1 cellular context compared by ENCODE assay signal in genomic region chr4:85489273-85489672, GRCh38.
TF ChIP-seq lines count a peak whose summit lies in the region.

No MANE protein-coding gene starts in this region.

TF ChIP-seq in IMR-90, 13 proteins besides CTCF, POLR2A, EP300 and RAD21:
- TF ChIP-seq CHD1 (IDR thresholded peaks at IDR 0.05; ENCODE audit: low read depth, low read length) (no peak), RCOR1 (IDR thresholded peaks at IDR 0.05; ENCODE audit: insufficient replicate concordance, low read length) (no peak), SMC3 (IDR thresholded peaks at IDR 0.05; ENCODE audit: low read depth, low read length) (no peak), CEBPB (IDR thresholded peaks at IDR 0.05; ENCODE audit: low read depth, low read length) (no peak), MXI1 (IDR thresholded peaks at IDR 0.05; ENCODE audit: borderline replicate concordance, low read depth, low read length) (no peak), BHLHE40 (IDR thresholded peaks at IDR 0.05; ENCODE audit: low read depth, low read length) (no peak), RFX5 (IDR thresholded peaks at IDR 0.05; ENCODE audit: low read depth, low read length) (no peak), NFE2L2 (IDR thresholded peaks at IDR 0.05; ENCODE audit: low read depth, low read length) (no peak), FOS (IDR thresholded peaks at IDR 0.05; ENCODE audit: low read depth, low read length) (no peak), MAZ (IDR thresholded peaks at IDR 0.05; ENCODE audit: borderline replicate concordance, low read depth, low read length) (no peak), MAFK (IDR thresholded peaks at IDR 0.05; ENCODE audit: low read depth, low read length) (no peak)
- TF ChIP-seq, protein P1, sequence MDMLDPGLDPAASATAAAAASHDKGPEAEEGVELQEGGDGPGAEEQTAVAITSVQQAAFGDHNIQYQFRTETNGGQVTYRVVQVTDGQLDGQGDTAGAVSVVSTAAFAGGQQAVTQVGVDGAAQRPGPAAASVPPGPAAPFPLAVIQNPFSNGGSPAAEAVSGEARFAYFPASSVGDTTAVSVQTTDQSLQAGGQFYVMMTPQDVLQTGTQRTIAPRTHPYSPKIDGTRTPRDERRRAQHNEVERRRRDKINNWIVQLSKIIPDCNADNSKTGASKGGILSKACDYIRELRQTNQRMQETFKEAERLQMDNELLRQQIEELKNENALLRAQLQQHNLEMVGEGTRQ (IDR thresholded peaks at IDR 0.05; ENCODE audit: low read depth, low read length) = no peak
- TF ChIP-seq, protein P2, sequence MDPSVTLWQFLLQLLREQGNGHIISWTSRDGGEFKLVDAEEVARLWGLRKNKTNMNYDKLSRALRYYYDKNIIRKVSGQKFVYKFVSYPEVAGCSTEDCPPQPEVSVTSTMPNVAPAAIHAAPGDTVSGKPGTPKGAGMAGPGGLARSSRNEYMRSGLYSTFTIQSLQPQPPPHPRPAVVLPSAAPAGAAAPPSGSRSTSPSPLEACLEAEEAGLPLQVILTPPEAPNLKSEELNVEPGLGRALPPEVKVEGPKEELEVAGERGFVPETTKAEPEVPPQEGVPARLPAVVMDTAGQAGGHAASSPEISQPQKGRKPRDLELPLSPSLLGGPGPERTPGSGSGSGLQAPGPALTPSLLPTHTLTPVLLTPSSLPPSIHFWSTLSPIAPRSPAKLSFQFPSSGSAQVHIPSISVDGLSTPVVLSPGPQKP (IDR thresholded peaks at IDR 0.05; ENCODE audit: borderline replicate concordance, low read depth, low read length) = no peak
